Comparison of ENCODE assay signal across 8 cellular contexts in genomic region chr16:69089091-69089912, GRCh38. TPM values are rescaled to one million over a fixed set of nuclear protein-coding genes. Genes with fewer than 3 reads are reported as not detected.
DNase-seq lines count a peak whose midpoint lies in the region; ATAC-seq and TF ChIP-seq lines count a peak whose summit lies in the region.

No MANE protein-coding gene starts in this region.

- ATAC-seq in HG03097 (IDR thresholded peaks at IDR 0.05; ENCODE audit: low FRiP score, unreplicated experiment) (no peak), GM19328 (IDR thresholded peaks at IDR 0.05; ENCODE audit: unreplicated experiment) (no peak)

- 23 to 28% methylated on average over 16 of the region's 16 CpGs for WGBS in lower leg skin, 2 donors

- TF ChIP-seq POLR2A in lower leg skin (IDR thresholded peaks at IDR 0.05) = no peak

- H3K4me1 Mint-ChIP-seq in activated naive CD8-positive, alpha-beta T cell treated with anti-CD3 and anti-CD28 coated beads for 36 hours = peaks cover 8% of the 10 kb centered on the region

- no peak for TF ChIP-seq CTCF in GM12865 (IDR thresholded peaks at IDR 0.05; ENCODE audit: insufficient read depth, low read depth, low read length, missing control alignments)
- TF ChIP-seq CTCF in lower leg skin (IDR thresholded peaks at IDR 0.05) = no peak

- H3K4me3 ChIP-seq in GM12865 (ENCODE audit: low read depth, low read length) = no peak overlapping the region
- H3K4me3 ChIP-seq in lower leg skin (ENCODE audit: low read depth, poor library complexity, severe bottlenecking) = no peak overlapping the region

- peaks cover 8% of the 10 kb centered on the region for H3K36me3 Mint-ChIP-seq in activated naive CD8-positive, alpha-beta T cell treated with anti-CD3 and anti-CD28 coated beads for 36 hours

- H3K27ac Mint-ChIP-seq in activated naive CD8-positive, alpha-beta T cell treated with anti-CD3 and anti-CD28 coated beads for 36 hours = no peak overlapping the region

- H3K27me3 Mint-ChIP-seq in activated naive CD8-positive, alpha-beta T cell treated with anti-CD3 and anti-CD28 coated beads for 36 hours = no peaks in the 10 kb centered on the region

- peak overlapping the region; percentile 9 for H3K4me3 Mint-ChIP-seq in activated naive CD8-positive, alpha-beta T cell treated with anti-CD3 and anti-CD28 coated beads for 36 hours

- DNase-seq in GM12865 (ENCODE audit: low read depth) (peak; percentile 82), NCI-H1092 (lab: John Stamatoyannopoulos, UW) (peak; percentile 69), mucosa of gallbladder (ENCODE audit: low spot score) (peak; percentile 62), lower leg skin (ENCODE audit: low spot score in 2 of 2) (no peak), GM03348 (ENCODE audit: low spot score) (no peak)
- DNase-seq in activated naive CD8-positive, alpha-beta T cell treated with anti-CD3 and anti-CD28 coated beads for 36 hours = no peak

- H3K9me3 Mint-ChIP-seq in activated naive CD8-positive, alpha-beta T cell treated with anti-CD3 and anti-CD28 coated beads for 36 hours = no peaks in the 10 kb centered on the region

- intact Hi-C loops in lower leg skin (cut with DNase I; ENCODE audit: low total_unique reads) = no loop called here

RNA-seq across cellular contexts. Expression of gene HAS3, which starts 16.2 kb away (rescaled TPM):
- under 1 TPM; 0.33 to 0.74 TPM for total RNA-seq in activated naive CD8-positive, alpha-beta T cell treated with anti-CD3 and anti-CD28 coated beads for 36 hours
- 1.2 TPM for total RNA-seq in mucosa of gallbladder
- total RNA-seq in lower leg skin = 1 to 10 TPM; 3.5 to 7.5 (median 4.8) TPM

RNA-seq across cellular contexts. Expression of gene CHTF8, which starts 43.1 kb away (rescaled TPM):
- 100 to 1,000 TPM; 135 to 141 TPM for total RNA-seq in activated naive CD8-positive, alpha-beta T cell treated with anti-CD3 and anti-CD28 coated beads for 36 hours
- total RNA-seq in mucosa of gallbladder (98.0 TPM), lower leg skin (100 to 1,000 TPM in 1 of 4 donors, 10 to 100 TPM in 3; 77.8 to 124 (median 82.8) TPM)

RNA-seq across cellular contexts. Expression of gene UTP4, which starts 43.1 kb away (rescaled TPM):
- 100 to 1,000 TPM; 149 to 153 TPM for total RNA-seq in activated naive CD8-positive, alpha-beta T cell treated with anti-CD3 and anti-CD28 coated beads for 36 hours
- total RNA-seq in mucosa of gallbladder (26.0 TPM), lower leg skin (10 to 100 TPM; 13.3 to 22.0 (median 15.0) TPM)

Comparison
In these comparisons a context has a peak if more than half of its experiments do, and no peak if none do; other contexts are left out.
1. DNase-seq: peak in GM12865 (single experiment), NCI-H1092 (single experiment) and mucosa of gallbladder (single experiment); none in activated naive CD8-positive, alpha-beta T cell treated with anti-CD3 and anti-CD28 coated beads for 36 hours (single experiment), lower leg skin (0 of 2) and GM03348 (single experiment).